ENCODE assay signal across 8 cellular contexts in the genomic region with DNA sequence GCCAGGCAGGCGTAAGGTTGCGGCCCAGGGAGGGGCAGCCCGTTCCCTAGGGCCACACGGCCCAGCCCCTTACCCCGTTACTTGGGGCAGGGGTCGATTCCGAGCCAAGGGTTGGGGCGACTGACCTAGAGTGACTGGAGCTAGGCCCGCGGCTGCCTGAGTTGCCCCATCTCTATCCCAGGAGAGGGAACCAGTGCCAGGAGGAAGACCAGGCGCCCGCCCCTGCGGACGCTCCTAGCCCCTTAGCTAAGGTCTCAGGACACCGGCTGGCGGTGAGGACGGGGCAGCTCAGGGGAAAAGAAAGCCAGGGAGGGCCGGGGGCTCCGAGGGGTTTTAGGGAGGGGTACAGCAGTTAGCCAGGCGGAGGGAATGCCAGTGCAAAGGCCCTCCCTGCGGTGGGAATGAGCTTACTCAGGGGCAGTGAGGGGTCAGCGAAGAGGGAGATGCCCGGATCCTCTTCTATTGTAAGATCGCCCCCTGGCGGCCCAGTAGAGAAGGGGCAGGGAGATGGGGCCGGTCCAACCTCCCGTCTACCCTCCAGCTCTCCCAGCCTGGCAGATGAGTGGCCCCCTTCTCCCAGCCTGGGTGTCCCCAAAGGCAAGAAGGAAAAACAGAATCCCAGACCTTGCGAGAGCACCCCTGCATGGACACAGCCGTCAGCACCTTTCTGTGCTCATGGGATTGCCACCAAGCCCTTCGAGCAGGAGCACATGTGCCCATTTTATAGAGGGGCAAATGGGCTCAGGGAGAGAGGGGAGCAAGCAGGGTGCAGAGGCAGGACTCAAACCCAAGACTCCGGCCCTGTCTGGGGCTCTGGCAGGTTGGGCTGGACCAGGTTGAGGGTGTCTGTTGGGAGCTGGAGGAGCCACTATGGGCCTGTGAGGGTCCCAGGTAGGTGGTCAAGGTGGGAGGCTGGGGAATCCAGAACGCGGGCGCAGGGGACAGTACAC. TPM values are rescaled to one million over a fixed set of nuclear protein-coding genes. Genes with fewer than 3 reads are reported as not detected.
DNase-seq lines count a peak whose midpoint lies in the region; ATAC-seq, FAIRE-seq and TF ChIP-seq lines count a peak whose summit lies in the region.

No MANE protein-coding gene starts in this region.

- no peaks in the 10 kb centered on the region for H3K27me3 Mint-ChIP-seq in activated CD4-positive, alpha-beta memory T cell treated with anti-CD3 and anti-CD28 coated beads, Interleukin-2, amount 10 ng/mL, durations not matched to agents 7 days and 5 days
- no peaks in the 10 kb centered on the region for H3K27me3 Mint-ChIP-seq in neural crest cell (ENCODE audit: low read depth)

- no TSS peak for BruUV-seq in endothelial cell of umbilical vein (replicated peaks; lab: Mats Ljungman, UMichigan)

- TF ChIP-seq CTCF in endothelial cell of umbilical vein (IDR thresholded peaks at IDR 0.05; ENCODE audit: extremely low read depth in 1 of 2, insufficient read depth in 1 of 2, low read depth in 1 of 2, low read length in 2 of 2): peak; percentile 61 to 80
- peak; percentile 75 for TF ChIP-seq CTCF in neural crest cell (conservative IDR thresholded peaks at IDR 0.05)
- TF ChIP-seq CTCF in upper lobe of left lung (IDR thresholded peaks at IDR 0.05): peak; percentile 61 to 90 (median 74)

- H2AFZ ChIP-seq in endothelial cell of umbilical vein (ENCODE audit: low read depth, low read length): no peak overlapping the region

- H3K4me3 Mint-ChIP-seq in activated CD4-positive, alpha-beta memory T cell treated with anti-CD3 and anti-CD28 coated beads, Interleukin-2, amount 10 ng/mL, durations not matched to agents 7 days and 5 days: no peak overlapping the region
- H3K4me3 Mint-ChIP-seq in neural crest cell: no peak overlapping the region

- no peaks in the 10 kb centered on the region for H3K9me3 Mint-ChIP-seq in activated CD4-positive, alpha-beta memory T cell treated with anti-CD3 and anti-CD28 coated beads, Interleukin-2, amount 10 ng/mL, durations not matched to agents 7 days and 5 days
- no peaks in the 10 kb centered on the region for H3K9me3 Mint-ChIP-seq in neural crest cell

- dilution Hi-C loops in endothelial cell of umbilical vein (cut with MboI; ENCODE audit: extremely low pct_ligation_motif_present, low sequenced_read_pairs): no loop called here

- H3K9me3 ChIP-seq in endothelial cell of umbilical vein (replicated peaks; ENCODE audit: control insufficient read depth, insufficient read depth, low read length): no peaks in the 10 kb centered on the region
- no peaks in the 10 kb centered on the region for H3K9me3 ChIP-seq in upper lobe of left lung

- no peak overlapping the region for H3K9ac ChIP-seq in endothelial cell of umbilical vein (replicated peaks; ENCODE audit: extremely low read depth, insufficient read depth, low read length)

- H3K27ac ChIP-seq in endothelial cell of umbilical vein (ENCODE audit: insufficient read depth, low read depth, low read length) (no peak overlapping the region), upper lobe of left lung (no peak overlapping the region)

- H3K4me1 Mint-ChIP-seq in activated CD4-positive, alpha-beta memory T cell treated with anti-CD3 and anti-CD28 coated beads, Interleukin-2, amount 10 ng/mL, durations not matched to agents 7 days and 5 days: peaks cover 10% of the 10 kb centered on the region
- H3K4me1 Mint-ChIP-seq in neural crest cell: no peaks in the 10 kb centered on the region

- H3K4me1 ChIP-seq in endothelial cell of umbilical vein (ENCODE audit: control insufficient read depth, extremely low read depth, insufficient read depth, low read length): no peaks in the 10 kb centered on the region
- no peaks in the 10 kb centered on the region for H3K4me1 ChIP-seq in upper lobe of left lung

- TF ChIP-seq EP300 in upper lobe of left lung (IDR thresholded peaks at IDR 0.05): no peak

- FAIRE-seq in endothelial cell of umbilical vein (lab: Jason Lieb, UNC): no peak

- H3K4me2 ChIP-seq in endothelial cell of umbilical vein (ENCODE audit: insufficient read depth, low read length): no peak overlapping the region

- H3K36me3 Mint-ChIP-seq in activated CD4-positive, alpha-beta memory T cell treated with anti-CD3 and anti-CD28 coated beads, Interleukin-2, amount 10 ng/mL, durations not matched to agents 7 days and 5 days (ENCODE audit: low read depth): peaks cover 10% of the 10 kb centered on the region
- H3K36me3 Mint-ChIP-seq in neural crest cell (ENCODE audit: low read depth): no peaks in the 10 kb centered on the region

- ATAC-seq in upper lobe of left lung (ENCODE audit: low FRiP score in 2 of 2): peak in 1 of 2 donors; percentile 79
- no peak for ATAC-seq in GM18873 (IDR thresholded peaks at IDR 0.05; ENCODE audit: low FRiP score, unreplicated experiment)

- no peaks in the 10 kb centered on the region for H3K79me2 ChIP-seq in endothelial cell of umbilical vein (ENCODE audit: control insufficient read depth, insufficient read depth, low read length)

- H3K9me1 ChIP-seq in endothelial cell of umbilical vein (replicated peaks; ENCODE audit: control insufficient read depth, extremely low read depth, insufficient read depth, low read length): no peaks in the 10 kb centered on the region

- H3K4me3 ChIP-seq in endothelial cell of umbilical vein (replicated peaks in 1 of 3; ENCODE audit: insufficient read depth in 1 of 3, low read depth in 1 of 3, low read length in 3 of 3): no peak overlapping the region
- H3K4me3 ChIP-seq in upper lobe of left lung: no peak overlapping the region

- H3K27me3 ChIP-seq in endothelial cell of umbilical vein (ENCODE audit: control insufficient read depth in 2 of 2, insufficient read depth in 2 of 2, low read length in 2 of 2) (no peaks in the 10 kb centered on the region), upper lobe of left lung (no peaks in the 10 kb centered on the region)

- H3K27ac Mint-ChIP-seq in activated CD4-positive, alpha-beta memory T cell treated with anti-CD3 and anti-CD28 coated beads, Interleukin-2, amount 10 ng/mL, durations not matched to agents 7 days and 5 days: no peak overlapping the region
- H3K27ac Mint-ChIP-seq in neural crest cell (ENCODE audit: unreplicated experiment): no peak overlapping the region

- DNase-seq in EH (ENCODE audit: low read depth) (peak; percentile 57), NAMALWA (ENCODE audit: low spot score) (peak; percentile 68), endothelial cell of umbilical vein (ENCODE audit: low read depth, low spot score) (no peak), neural crest cell (ENCODE audit: low read depth, low spot score) (peak; percentile 70), upper lobe of left lung (peak; percentile 65 to 79), mesenteric fat pad (ENCODE audit: low spot score) (no peak)
- peak; percentile 67 for DNase-seq in activated CD4-positive, alpha-beta memory T cell treated with anti-CD3 and anti-CD28 coated beads, Interleukin-2, amount 10 ng/mL, durations not matched to agents 7 days and 5 days

- H3K36me3 ChIP-seq in endothelial cell of umbilical vein (ENCODE audit: control insufficient read depth in 2 of 2, extremely low read depth in 1 of 2, insufficient read depth in 2 of 2, low read length in 2 of 2) (no peaks in the 10 kb centered on the region), upper lobe of left lung (no peaks in the 10 kb centered on the region)

- intact Hi-C loops in endothelial cell of umbilical vein (cut with micrococcal nuclease): loop anchor here (1.0 to 5.0 kb wide), 2 partner anchors 22 to 88 kb away; a partner anchor contains a TSS

- WGBS in upper lobe of left lung, 2 donors: 68 to 69% methylated on average over 32 to 34 of the region's 34 CpGs

- CTCF ChIA-PET in activated CD4-positive, alpha-beta memory T cell treated with anti-CD3 and anti-CD28 coated beads, Interleukin-2, amount 10 ng/mL, durations not matched to agents 7 days and 5 days (lab: Charles Lee): interaction anchor here (0.7 to 3.2 kb wide), 26 partner anchors 11 to 180 kb away, joined by 3 to 25 read pairs (median 4); a partner anchor contains a TSS
- CTCF ChIA-PET in endothelial cell of umbilical vein (lab: Charles Lee): interaction anchor here (0.5 to 2.8 kb wide), 10 partner anchors 11 to 74 kb away, joined by 3 to 45 read pairs (median 5); a partner anchor contains a TSS

- POLR2A ChIA-PET in activated CD4-positive, alpha-beta memory T cell treated with anti-CD3 and anti-CD28 coated beads, Interleukin-2, amount 10 ng/mL, durations not matched to agents 7 days and 5 days (lab: Charles Lee): interaction anchor here (1.2 to 1.9 kb wide), 4 partner anchors 21 to 312 kb away, joined by 3 to 6 read pairs (median 4); a partner anchor contains a TSS
- POLR2A ChIA-PET in endothelial cell of umbilical vein (lab: Charles Lee): interaction anchor here (0.5 kb wide), 1 partner anchor 50 kb away, joined by 3 read pairs; no protein-coding TSS in a partner anchor

- TF ChIP-seq POLR2A in endothelial cell of umbilical vein (IDR thresholded peaks at IDR 0.05; ENCODE audit: low read depth, low read length) (no peak), upper lobe of left lung (IDR thresholded peaks at IDR 0.05) (no peak)

- no peaks in the 10 kb centered on the region for H4K20me1 ChIP-seq in endothelial cell of umbilical vein (replicated peaks; ENCODE audit: control insufficient read depth, extremely low read depth, insufficient read depth, low read length)

RNA-seq across cellular contexts. Expression of a gene that starts 16.3 kb away (rescaled TPM):
- total RNA-seq in activated CD4-positive, alpha-beta memory T cell treated with anti-CD3 and anti-CD28 coated beads, Interleukin-2, amount 10 ng/mL, durations not matched to agents 7 days and 5 days: under 1 TPM in 1 of 2 experiments, not detected in 1; 0.08 TPM
- total RNA-seq in endothelial cell of umbilical vein: not detected in 2 replicates
- polyA plus RNA-seq in endothelial cell of umbilical vein: 0.01 and 0.03 TPM in 2 replicates
- 0.03 TPM in 1 of 2 replicates, not detected in the other for polyA plus RNA-seq in endothelial cell of umbilical vein (2011; cell fraction: cytosol; rRNA removed)
- polyA plus RNA-seq in endothelial cell of umbilical vein (2011; cell fraction: nucleus; rRNA removed): 0.04 and 0.14 TPM in 2 replicates
- not detected in 2 replicates for polyA plus RNA-seq in endothelial cell of umbilical vein (2012)
- not detected in 2 replicates for polyA minus RNA-seq in endothelial cell of umbilical vein
- 0.51 TPM for polyA minus RNA-seq in endothelial cell of umbilical vein (2011; cell fraction: cytosol; rRNA and poly(A)+ RNA removed)
- polyA minus RNA-seq in endothelial cell of umbilical vein (2011; cell fraction: nucleus; rRNA and poly(A)+ RNA removed): 0.14 TPM in 1 of 2 replicates, not detected in the other
- 2.7 and 2.9 TPM in 2 replicates for total RNA-seq in neural crest cell
- under 1 TPM in 2 of 6 donors, not detected in 4; 0.14 to 0.37 TPM for total RNA-seq in upper lobe of left lung
- total RNA-seq in mesenteric fat pad: 2.2 TPM

RNA-seq across cellular contexts. Expression of a gene that starts 25.6 kb away (rescaled TPM):
- total RNA-seq in activated CD4-positive, alpha-beta memory T cell treated with anti-CD3 and anti-CD28 coated beads, Interleukin-2, amount 10 ng/mL, durations not matched to agents 7 days and 5 days: 1 to 10 TPM; 8.2 to 8.7 TPM
- total RNA-seq in endothelial cell of umbilical vein: 2.1 and 2.4 TPM in 2 replicates
- polyA plus RNA-seq in endothelial cell of umbilical vein: 1.9 and 2.7 TPM in 2 replicates
- polyA plus RNA-seq in endothelial cell of umbilical vein (2011; cell fraction: cytosol; rRNA removed): 0.19 and 0.35 TPM in 2 replicates
- polyA plus RNA-seq in endothelial cell of umbilical vein (2011; cell fraction: nucleus; rRNA removed): 10.0 and 13.3 TPM in 2 replicates
- 0.83 and 1.2 TPM in 2 replicates for polyA plus RNA-seq in endothelial cell of umbilical vein (2012)
- 1.2 and 1.3 TPM in 2 replicates for polyA minus RNA-seq in endothelial cell of umbilical vein
- polyA minus RNA-seq in endothelial cell of umbilical vein (2011; cell fraction: cytosol; rRNA and poly(A)+ RNA removed): 1.6 TPM
- polyA minus RNA-seq in endothelial cell of umbilical vein (2011; cell fraction: nucleus; rRNA and poly(A)+ RNA removed): 2.9 and 3.8 TPM in 2 replicates
- total RNA-seq in neural crest cell: 15.0 and 18.1 TPM in 2 replicates
- 1 to 10 TPM in 4 of 6 donors, under 1 TPM in 2; 0.61 to 7.3 (median 4.8) TPM for total RNA-seq in upper lobe of left lung
- 3.1 TPM for total RNA-seq in mesenteric fat pad

RNA-seq across cellular contexts. Expression of a gene that starts 38.3 kb away (rescaled TPM):
- 100 to 1,000 TPM; 371 to 388 TPM for total RNA-seq in activated CD4-positive, alpha-beta memory T cell treated with anti-CD3 and anti-CD28 coated beads, Interleukin-2, amount 10 ng/mL, durations not matched to agents 7 days and 5 days
- total RNA-seq in endothelial cell of umbilical vein (246 and 252 TPM in 2 replicates), neural crest cell (371 and 389 TPM in 2 replicates), upper lobe of left lung (100 to 1,000 TPM in 3 of 6 donors, 10 to 100 TPM in 3; 24.3 to 305 (median 112) TPM), mesenteric fat pad (295 TPM)
- 799 and 837 TPM in 2 replicates for polyA plus RNA-seq in endothelial cell of umbilical vein
- polyA plus RNA-seq in endothelial cell of umbilical vein (2011; cell fraction: cytosol; rRNA removed): 504 and 596 TPM in 2 replicates
- polyA plus RNA-seq in endothelial cell of umbilical vein (2011; cell fraction: nucleus; rRNA removed): 151 and 220 TPM in 2 replicates
- 252 and 475 TPM in 2 replicates for polyA plus RNA-seq in endothelial cell of umbilical vein (2012)
- polyA minus RNA-seq in endothelial cell of umbilical vein: 101 and 104 TPM in 2 replicates
- 86.4 TPM for polyA minus RNA-seq in endothelial cell of umbilical vein (2011; cell fraction: cytosol; rRNA and poly(A)+ RNA removed)
- polyA minus RNA-seq in endothelial cell of umbilical vein (2011; cell fraction: nucleus; rRNA and poly(A)+ RNA removed): 23.7 and 36.8 TPM in 2 replicates

RNA-seq across cellular contexts. Expression of a gene that starts 39.0 kb away (rescaled TPM):
- 1 to 10 TPM; 5.3 to 5.7 TPM for total RNA-seq in activated CD4-positive, alpha-beta memory T cell treated with anti-CD3 and anti-CD28 coated beads, Interleukin-2, amount 10 ng/mL, durations not matched to agents 7 days and 5 days
- total RNA-seq in endothelial cell of umbilical vein: 0.35 and 0.82 TPM in 2 replicates
- 0.76 and 1.7 TPM in 2 replicates for polyA plus RNA-seq in endothelial cell of umbilical vein
- 0.26 and 0.38 TPM in 2 replicates for polyA plus RNA-seq in endothelial cell of umbilical vein (2011; cell fraction: cytosol; rRNA removed)
- 0.56 and 0.63 TPM in 2 replicates for polyA plus RNA-seq in endothelial cell of umbilical vein (2011; cell fraction: nucleus; rRNA removed)
- polyA plus RNA-seq in endothelial cell of umbilical vein (2012): 0.15 and 0.50 TPM in 2 replicates
- 0.36 and 0.42 TPM in 2 replicates for polyA minus RNA-seq in endothelial cell of umbilical vein
- polyA minus RNA-seq in endothelial cell of umbilical vein (2011; cell fraction: cytosol; rRNA and poly(A)+ RNA removed): 2.8 TPM
- 1.0 and 1.1 TPM in 2 replicates for polyA minus RNA-seq in endothelial cell of umbilical vein (2011; cell fraction: nucleus; rRNA and poly(A)+ RNA removed)
- 2.7 and 2.9 TPM in 2 replicates for total RNA-seq in neural crest cell
- total RNA-seq in upper lobe of left lung: 1 to 10 TPM; 1.7 to 7.3 (median 3.1) TPM
- 0.74 TPM for total RNA-seq in mesenteric fat pad

Comparison
In these comparisons a context has a peak if more than half of its experiments do, and no peak if none do; other contexts are left out.
1. DNase-seq: peak in EH (single experiment), NAMALWA (single experiment), activated CD4-positive, alpha-beta memory T cell treated with anti-CD3 and anti-CD28 coated beads, Interleukin-2, amount 10 ng/mL, durations not matched to agents 7 days and 5 days (single experiment), neural crest cell (single experiment) and upper lobe of left lung (2 of 2); none in endothelial cell of umbilical vein (single experiment) and mesenteric fat pad (single experiment).
2. Peak in every context shown above with its lines, with median percentiles within 50 percentile points of each other: CTCF ChIP-seq.